Comparison of ENCODE assay signal across 1 cellular context in genomic region chr22:23716811-23717801, GRCh38.
TF ChIP-seq lines count a peak whose summit lies in the region.

No MANE protein-coding gene starts in this region.

TF ChIP-seq in WTC11, 78 proteins besides CTCF, POLR2A, EP300 and RAD21 (continued from another document):
- TF ChIP-seq ETV6 (CRISPR knock-in tag; IDR thresholded peaks at IDR 0.05) = peak; percentile 95; the same call in 1 of the 2 replicates
- TF ChIP-seq TP53 (CRISPR knock-in tag; IDR thresholded peaks at IDR 0.05) = peak; percentile 95
- TF ChIP-seq SP1 (CRISPR knock-in tag; conservative IDR thresholded peaks at IDR 0.05) = peak; percentile 92
- TF ChIP-seq JAZF1 (CRISPR knock-in tag; IDR thresholded peaks at IDR 0.05) = no peak
- TF ChIP-seq ELF4 (CRISPR knock-in tag; IDR thresholded peaks at IDR 0.05; ENCODE audit: low read depth) = no peak
- peak; percentile 95 for TF ChIP-seq CREM (CRISPR knock-in tag; IDR thresholded peaks at IDR 0.05)
- no peak for TF ChIP-seq ZNF425 (CRISPR knock-in tag; conservative IDR thresholded peaks at IDR 0.05)
- TF ChIP-seq, protein P1, sequence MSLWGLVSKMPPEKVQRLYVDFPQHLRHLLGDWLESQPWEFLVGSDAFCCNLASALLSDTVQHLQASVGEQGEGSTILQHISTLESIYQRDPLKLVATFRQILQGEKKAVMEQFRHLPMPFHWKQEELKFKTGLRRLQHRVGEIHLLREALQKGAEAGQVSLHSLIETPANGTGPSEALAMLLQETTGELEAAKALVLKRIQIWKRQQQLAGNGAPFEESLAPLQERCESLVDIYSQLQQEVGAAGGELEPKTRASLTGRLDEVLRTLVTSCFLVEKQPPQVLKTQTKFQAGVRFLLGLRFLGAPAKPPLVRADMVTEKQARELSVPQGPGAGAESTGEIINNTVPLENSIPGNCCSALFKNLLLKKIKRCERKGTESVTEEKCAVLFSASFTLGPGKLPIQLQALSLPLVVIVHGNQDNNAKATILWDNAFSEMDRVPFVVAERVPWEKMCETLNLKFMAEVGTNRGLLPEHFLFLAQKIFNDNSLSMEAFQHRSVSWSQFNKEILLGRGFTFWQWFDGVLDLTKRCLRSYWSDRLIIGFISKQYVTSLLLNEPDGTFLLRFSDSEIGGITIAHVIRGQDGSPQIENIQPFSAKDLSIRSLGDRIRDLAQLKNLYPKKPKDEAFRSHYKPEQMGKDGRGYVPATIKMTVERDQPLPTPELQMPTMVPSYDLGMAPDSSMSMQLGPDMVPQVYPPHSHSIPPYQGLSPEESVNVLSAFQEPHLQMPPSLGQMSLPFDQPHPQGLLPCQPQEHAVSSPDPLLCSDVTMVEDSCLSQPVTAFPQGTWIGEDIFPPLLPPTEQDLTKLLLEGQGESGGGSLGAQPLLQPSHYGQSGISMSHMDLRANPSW (CRISPR knock-in tag; conservative IDR thresholded peaks at IDR 0.05; ENCODE audit: low read depth) = peak; percentile 86; the same call in 1 of the 2 replicates
- no peak for TF ChIP-seq RORB (CRISPR knock-in tag; IDR thresholded peaks at IDR 0.05)
- peak; percentile 44; the same call in 1 of the 2 replicates for TF ChIP-seq ZNF219 (CRISPR knock-in tag; IDR thresholded peaks at IDR 0.05; ENCODE audit: borderline replicate concordance)
- TF ChIP-seq GTF2I (CRISPR knock-in tag; conservative IDR thresholded peaks at IDR 0.05) = no peak
- 0 out of 2 replicates have a peak, but pooled peaks have one; percentile 29 for TF ChIP-seq IRF1 (CRISPR knock-in tag; IDR thresholded peaks at IDR 0.05)
- peak; percentile 91 for TF ChIP-seq ZBTB21 (CRISPR knock-in tag; IDR thresholded peaks at IDR 0.05; ENCODE audit: borderline replicate concordance)
- peak; percentile 72; the same call in 1 of the 2 replicates for TF ChIP-seq FOXP1 (CRISPR knock-in tag; IDR thresholded peaks at IDR 0.05; ENCODE audit: borderline replicate concordance)
- TF ChIP-seq GABPB1 (CRISPR knock-in tag; IDR thresholded peaks at IDR 0.05) = peak; percentile 49; the same call in 1 of the 2 replicates
- no peak for TF ChIP-seq RELA (CRISPR knock-in tag; IDR thresholded peaks at IDR 0.05; ENCODE audit: borderline replicate concordance)
- TF ChIP-seq ZBTB43 (CRISPR knock-in tag; IDR thresholded peaks at IDR 0.05) = 0 out of 2 replicates have a peak, but pooled peaks have one; percentile 18
- TF ChIP-seq ZNF232 (CRISPR knock-in tag; IDR thresholded peaks at IDR 0.05) = no peak
- no peak for TF ChIP-seq SMAD4 (CRISPR knock-in tag; IDR thresholded peaks at IDR 0.05)
- TF ChIP-seq NR2C2 (CRISPR knock-in tag; IDR thresholded peaks at IDR 0.05) = 0 out of 2 replicates have a peak, but pooled peaks have one; percentile 20
- TF ChIP-seq NR3C1 (CRISPR knock-in tag; conservative IDR thresholded peaks at IDR 0.05; ENCODE audit: low read depth) = 0 out of 2 replicates have a peak, but pooled peaks have one; percentile 85
- TF ChIP-seq MYBL2 (CRISPR knock-in tag; IDR thresholded peaks at IDR 0.05) = no peak
- peak; percentile 61; the same call in 1 of the 2 replicates for TF ChIP-seq JUN (CRISPR knock-in tag; IDR thresholded peaks at IDR 0.05)
- TF ChIP-seq ZNF396 (CRISPR knock-in tag; IDR thresholded peaks at IDR 0.05; ENCODE audit: borderline replicate concordance) = no peak
- TF ChIP-seq IRF2 (CRISPR knock-in tag; IDR thresholded peaks at IDR 0.05; ENCODE audit: borderline replicate concordance, low read depth) = no peak
- no peak for TF ChIP-seq ZNF416 (CRISPR knock-in tag; IDR thresholded peaks at IDR 0.05)
- no peak for TF ChIP-seq NFYB (CRISPR knock-in tag; conservative IDR thresholded peaks at IDR 0.05; ENCODE audit: low read depth)
- peak; percentile 97 for TF ChIP-seq USF1 (CRISPR knock-in tag; IDR thresholded peaks at IDR 0.05)
- no peak for TF ChIP-seq NFATC4 (CRISPR knock-in tag; IDR thresholded peaks at IDR 0.05)
- TF ChIP-seq ZNF263 (CRISPR knock-in tag; IDR thresholded peaks at IDR 0.05; ENCODE audit: low read depth) = no peak
- TF ChIP-seq FOXJ3 (CRISPR knock-in tag; IDR thresholded peaks at IDR 0.05; ENCODE audit: borderline replicate concordance) = no peak
- no peak for TF ChIP-seq MLX (CRISPR knock-in tag; IDR thresholded peaks at IDR 0.05)
- TF ChIP-seq ESRRA (CRISPR knock-in tag; IDR thresholded peaks at IDR 0.05; ENCODE audit: borderline replicate concordance) = peak; percentile 67; the same call in 1 of the 2 replicates
- TF ChIP-seq, protein P2, sequence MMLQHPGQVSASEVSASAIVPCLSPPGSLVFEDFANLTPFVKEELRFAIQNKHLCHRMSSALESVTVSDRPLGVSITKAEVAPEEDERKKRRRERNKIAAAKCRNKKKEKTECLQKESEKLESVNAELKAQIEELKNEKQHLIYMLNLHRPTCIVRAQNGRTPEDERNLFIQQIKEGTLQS (CRISPR knock-in tag; conservative IDR thresholded peaks at IDR 0.05) = no peak
- TF ChIP-seq CBFB (CRISPR knock-in tag; IDR thresholded peaks at IDR 0.05; ENCODE audit: low read depth) = peak; percentile 96
- TF ChIP-seq, protein P3, sequence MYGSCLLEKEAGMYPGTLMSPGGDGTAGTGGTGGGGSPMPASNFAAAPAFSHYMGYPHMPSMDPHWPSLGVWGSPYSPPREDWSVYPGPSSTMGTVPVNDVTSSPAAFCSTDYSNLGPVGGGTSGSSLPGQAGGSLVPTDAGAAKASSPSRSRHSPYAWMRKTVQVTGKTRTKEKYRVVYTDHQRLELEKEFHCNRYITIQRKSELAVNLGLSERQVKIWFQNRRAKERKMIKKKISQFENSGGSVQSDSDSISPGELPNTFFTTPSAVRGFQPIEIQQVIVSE (CRISPR knock-in tag; IDR thresholded peaks at IDR 0.05; ENCODE audit: borderline replicate concordance) = no peak
- 0 out of 2 replicates have a peak, but pooled peaks have one; percentile 55 for TF ChIP-seq HMGXB4 (CRISPR knock-in tag; IDR thresholded peaks at IDR 0.05)
- no peak for TF ChIP-seq SOX15 (CRISPR knock-in tag; IDR thresholded peaks at IDR 0.05)
- no peak for TF ChIP-seq GRHL2 (CRISPR knock-in tag; IDR thresholded peaks at IDR 0.05; ENCODE audit: insufficient replicate concordance, severe bottlenecking)
- TF ChIP-seq FOXP4 (CRISPR knock-in tag; IDR thresholded peaks at IDR 0.05) = peak; percentile 94
- TF ChIP-seq NR1H2 (CRISPR knock-in tag; IDR thresholded peaks at IDR 0.05) = no peak
- TF ChIP-seq TCF7 (CRISPR knock-in tag; IDR thresholded peaks at IDR 0.05; ENCODE audit: low read depth) = no peak
